In the genomic region with DNA sequence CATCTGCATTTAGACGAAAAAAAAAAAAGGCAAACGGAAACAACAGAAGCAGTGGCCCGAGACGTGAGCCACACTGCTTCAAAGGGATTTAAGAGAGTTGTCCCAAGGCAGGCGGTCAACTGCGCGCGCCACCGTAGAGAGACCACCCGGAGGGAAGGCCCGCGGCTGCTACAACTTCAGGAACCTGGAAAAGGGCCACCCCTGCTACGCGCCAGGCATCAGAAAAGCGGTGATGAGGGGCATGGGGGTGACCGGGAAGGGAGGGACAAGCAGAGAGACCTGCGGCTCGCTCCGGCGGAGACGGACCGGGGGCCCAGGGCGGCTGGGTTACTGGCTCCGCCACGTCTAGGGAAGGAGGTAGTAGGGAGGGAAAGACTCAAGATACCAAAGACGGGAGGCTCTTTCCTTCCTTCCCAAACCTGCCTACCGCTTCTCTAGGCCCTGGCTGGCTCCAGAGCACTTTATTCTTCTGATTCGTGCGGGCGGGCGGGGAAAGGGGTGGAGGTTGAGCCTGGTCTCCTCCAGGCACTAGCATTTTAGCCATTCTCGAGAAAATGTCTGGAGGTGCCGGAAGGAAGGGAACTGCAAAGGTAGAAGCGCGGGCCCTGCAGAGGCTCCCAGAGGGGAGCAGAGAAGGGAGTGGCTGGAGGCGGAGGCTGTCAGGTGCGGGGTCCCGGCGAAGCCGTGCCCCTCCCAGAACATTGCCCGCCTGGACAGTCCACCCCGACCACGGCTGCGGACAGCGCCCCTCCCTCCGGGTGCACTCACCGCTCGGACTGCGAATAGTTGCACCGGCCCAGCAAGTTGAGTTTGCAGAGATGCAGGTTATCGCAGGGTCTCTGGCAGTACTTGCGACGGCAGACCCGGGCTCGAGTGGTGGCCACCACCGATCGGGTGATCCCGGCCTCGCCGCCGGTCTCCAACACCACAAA, we compare ENCODE assay signal across 8 cellular contexts. TPM values are rescaled to one million over a fixed set of nuclear protein-coding genes. Genes with fewer than 3 reads are reported as not detected.
DNase-seq lines count a peak whose midpoint lies in the region; ATAC-seq and TF ChIP-seq lines count a peak whose summit lies in the region.

No MANE protein-coding gene starts in this region.

- no peaks in the 10 kb centered on the region for H3K4me1 ChIP-seq in HEK293 (ENCODE audit: control insufficient read depth, insufficient read depth, low read length)
- H3K4me1 ChIP-seq in sigmoid colon, result peaks cover 0 to 33% (median 27%) of the 10 kb centered on the region in 4 donors

- no peak for TF ChIP-seq EP300 in sigmoid colon (IDR thresholded peaks at IDR 0.05)

- H3K9me3 Mint-ChIP-seq in activated naive CD8-positive, alpha-beta T cell treated with anti-CD3 and anti-CD28 coated beads, Interleukin-2, amount 10 ng/mL, durations not matched to agents 7 days and 5 days, result peaks cover 1% of the 10 kb centered on the region

- DNase-seq in NCI-H2081 (lab: John Stamatoyannopoulos, UW), result peak; percentile 18 to 56
- DNase-seq in NCI-H2081 treated with DMSO at 0.1 percent for 48 hours (lab: John Stamatoyannopoulos, UW), result no peak
- peak; percentile 38 for DNase-seq in NCI-H1105 treated with DMSO at 0.1 percent for 48 hours (lab: John Stamatoyannopoulos, UW)
- peak; percentile 63 for DNase-seq in activated naive CD8-positive, alpha-beta T cell treated with anti-CD3 and anti-CD28 coated beads, Interleukin-2, amount 10 ng/mL, durations not matched to agents 7 days and 5 days
- peak; percentile 42 for DNase-seq in hepatic stellate cell (ENCODE audit: low spot score)
- DNase-seq in sigmoid colon, result peak; percentile 71

- peak overlapping the region; percentile 95 for H3K27ac Mint-ChIP-seq in activated naive CD8-positive, alpha-beta T cell treated with anti-CD3 and anti-CD28 coated beads, Interleukin-2, amount 10 ng/mL, durations not matched to agents 7 days and 5 days

- H3K4me3 ChIP-seq in HEK293 (ENCODE audit: low read depth, low read length) (peak overlapping the region; percentile 86), sigmoid colon (peak overlapping the region; percentile 70 to 84 (median 74))

- peaks cover 43% of the 10 kb centered on the region for H3K36me3 Mint-ChIP-seq in activated naive CD8-positive, alpha-beta T cell treated with anti-CD3 and anti-CD28 coated beads, Interleukin-2, amount 10 ng/mL, durations not matched to agents 7 days and 5 days

- TF ChIP-seq POLR2A in sigmoid colon (IDR thresholded peaks at IDR 0.05), result no peak

- no peaks in the 10 kb centered on the region for H3K27me3 Mint-ChIP-seq in activated naive CD8-positive, alpha-beta T cell treated with anti-CD3 and anti-CD28 coated beads, Interleukin-2, amount 10 ng/mL, durations not matched to agents 7 days and 5 days

- intact Hi-C loops in sigmoid colon (cut with DNase I), result loop anchor here (2.0 kb wide), 2 partner anchors 24 to 34 kb away; a partner anchor contains a TSS

- TF ChIP-seq CTCF in HEK293 (tag by site-specific recombination; IDR thresholded peaks at IDR 0.05), result peak; percentile 60
- no peak for TF ChIP-seq CTCF in sigmoid colon (IDR thresholded peaks at IDR 0.05)

- peaks cover 34% of the 10 kb centered on the region for H3K4me1 Mint-ChIP-seq in activated naive CD8-positive, alpha-beta T cell treated with anti-CD3 and anti-CD28 coated beads, Interleukin-2, amount 10 ng/mL, durations not matched to agents 7 days and 5 days

- 0 to 1% methylated on average over 61 of the region's 61 CpGs for WGBS in sigmoid colon, 2 donors

- H3K9me3 ChIP-seq in HEK293 (ENCODE audit: control insufficient read depth, insufficient read depth, low read depth, low read length) (no peaks in the 10 kb centered on the region), sigmoid colon (no peaks in the 10 kb centered on the region)

- H3K27ac ChIP-seq in HEK293 (ENCODE audit: extremely low read depth, low read depth, low read length) (peak overlapping the region; percentile 46; the same call in 1 of the 2 replicates), sigmoid colon (peak overlapping the region; percentile 88 to 93 (median 92))

- peak overlapping the region; percentile 93 for H3K4me3 Mint-ChIP-seq in activated naive CD8-positive, alpha-beta T cell treated with anti-CD3 and anti-CD28 coated beads, Interleukin-2, amount 10 ng/mL, durations not matched to agents 7 days and 5 days

- CTCF ChIA-PET in HEK293 (lab: Yijun Ruan, JAX), result interaction anchor here (0.7 kb wide), 1 partner anchor 237 kb away, joined by 4 read pairs; no protein-coding TSS in a partner anchor

- peak; percentile 2 for ATAC-seq in activated naive CD8-positive, alpha-beta T cell treated with anti-CD3 and anti-CD28 coated beads, Interleukin-2, amount 10 ng/mL, durations not matched to agents 7 days and 5 days (ENCODE audit: low read depth)
- ATAC-seq in GM21786 (IDR thresholded peaks at IDR 0.05; ENCODE audit: unreplicated experiment), result no peak

- H3K27me3 ChIP-seq in sigmoid colon, result no peaks in the 10 kb centered on the region

- no peaks in the 10 kb centered on the region for H3K36me3 ChIP-seq in HEK293 (ENCODE audit: control insufficient read depth in 2 of 2, insufficient read depth in 1 of 2, low read length in 2 of 2)
- no peaks in the 10 kb centered on the region for H3K36me3 ChIP-seq in sigmoid colon

- POLR2A ChIA-PET in HEK293 (lab: Yijun Ruan, JAX), result no interaction called here
- POLR2A ChIA-PET in activated naive CD8-positive, alpha-beta T cell treated with anti-CD3 and anti-CD28 coated beads, Interleukin-2, amount 10 ng/mL, durations not matched to agents 7 days and 5 days (lab: Charles Lee), result interaction anchor here (0.7 to 3.2 kb wide), 8 partner anchors 8 to 188 kb away, joined by 3 to 63 read pairs (median 4); a partner anchor contains a TSS

TF ChIP-seq in HEK293, 187 proteins besides CTCF, POLR2A, EP300 and RAD21 (continues in another document):
- TF ChIP-seq ZNF596 (tag by site-specific recombination; IDR thresholded peaks at IDR 0.05) (0 out of 2 replicates have a peak, but pooled peaks have one; percentile 9), GLIS2 (tag by site-specific recombination; IDR thresholded peaks at IDR 0.05) (peak; percentile 53; the same call in 1 of the 2 replicates), ZNF610 (tag by site-specific recombination; IDR thresholded peaks at IDR 0.05; ENCODE audit: borderline replicate concordance) (0 out of 2 replicates have a peak, but pooled peaks have one; percentile 38), GLIS1 (tag by site-specific recombination; IDR thresholded peaks at IDR 0.05) (peak; percentile 50), ZIC2 (tag by site-specific recombination; IDR thresholded peaks at IDR 0.05) (peak; percentile 86), ZSCAN30 (tag by site-specific recombination; IDR thresholded peaks at IDR 0.05) (peak; percentile 8; the same call in 1 of the 2 replicates), FEZF1 (tag by site-specific recombination; IDR thresholded peaks at IDR 0.05) (peak; percentile 56; the same call in 1 of the 2 replicates), ZNF280C (tag by site-specific recombination; IDR thresholded peaks at IDR 0.05) (no peak), ZNF37A (tag by site-specific recombination; IDR thresholded peaks at IDR 0.05) (no peak), HIC1 (tag by site-specific recombination; IDR thresholded peaks at IDR 0.05) (no peak)
- TF ChIP-seq, protein P1, sequence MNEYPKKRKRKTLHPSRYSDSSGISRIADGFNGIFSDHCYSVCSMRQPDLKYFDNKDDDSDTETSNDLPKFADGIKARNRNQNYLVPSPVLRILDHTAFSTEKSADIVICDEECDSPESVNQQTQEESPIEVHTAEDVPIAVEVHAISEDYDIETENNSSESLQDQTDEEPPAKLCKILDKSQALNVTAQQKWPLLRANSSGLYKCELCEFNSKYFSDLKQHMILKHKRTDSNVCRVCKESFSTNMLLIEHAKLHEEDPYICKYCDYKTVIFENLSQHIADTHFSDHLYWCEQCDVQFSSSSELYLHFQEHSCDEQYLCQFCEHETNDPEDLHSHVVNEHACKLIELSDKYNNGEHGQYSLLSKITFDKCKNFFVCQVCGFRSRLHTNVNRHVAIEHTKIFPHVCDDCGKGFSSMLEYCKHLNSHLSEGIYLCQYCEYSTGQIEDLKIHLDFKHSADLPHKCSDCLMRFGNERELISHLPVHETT (tag by site-specific recombination; IDR thresholded peaks at IDR 0.05), result 0 out of 2 replicates have a peak, but pooled peaks have one; percentile 35

RNA-seq across cellular contexts. Expression of gene ZC3HAV1, which starts 1.0 kb away (rescaled TPM):
- 100 to 1,000 TPM; 136 TPM for total RNA-seq in activated naive CD8-positive, alpha-beta T cell treated with anti-CD3 and anti-CD28 coated beads, Interleukin-2, amount 10 ng/mL, durations not matched to agents 7 days and 5 days
- 10 to 100 TPM; 23.4 to 29.1 (median 26.1) TPM for total RNA-seq in sigmoid colon
- 10 to 100 TPM in 2 of 3 donors, 1 to 10 TPM in 1; 4.2 to 20.5 (median 10.6) TPM for polyA plus RNA-seq in sigmoid colon

Comparison
In these comparisons a context has a peak if more than half of its experiments do, and no peak if none do; other contexts are left out.
1. RNA of gene ZC3HAV1, which starts 1.0 kb away (total RNA-seq): 136 TPM in activated naive CD8-positive, alpha-beta T cell treated with anti-CD3 and anti-CD28 coated beads, Interleukin-2, amount 10 ng/mL, durations not matched to agents 7 days and 5 days; 23.4 to 29.1 TPM in sigmoid colon; every median in the first group is over 4 times any median in the second.